14 cellular contexts compared by ENCODE assay signal in the genomic region with DNA sequence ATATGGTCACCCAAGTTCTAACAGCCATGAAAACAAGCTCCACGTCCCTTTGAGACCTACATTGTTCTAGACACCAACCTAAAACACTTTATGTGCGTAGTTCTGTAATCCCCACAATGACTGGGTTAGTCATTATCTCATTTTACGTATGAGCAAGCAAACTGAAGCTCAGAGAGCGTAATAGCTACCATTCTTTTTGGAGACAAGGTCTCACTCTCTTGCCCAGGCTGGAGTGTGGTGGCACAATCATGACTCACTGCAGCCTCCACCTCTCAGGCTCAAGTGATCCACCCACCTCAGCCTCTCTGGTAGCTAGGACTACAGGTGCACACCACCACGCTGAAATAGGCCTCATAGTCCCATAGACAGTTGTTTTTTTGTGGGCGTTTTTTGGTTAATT. TPM values are rescaled to one million over a fixed set of nuclear protein-coding genes. Genes with fewer than 3 reads are reported as not detected.
DNase-seq lines count a peak whose midpoint lies in the region; ATAC-seq and TF ChIP-seq lines count a peak whose summit lies in the region.
"Had no signal": no experiment of that assay in that cellular context is flagged by ENCODE, and none has a peak within 500 bp of the region (broad histone marks: within the 10 kb centered on the region; RNA-seq: fewer than 3 reads in every experiment).

No MANE protein-coding gene starts in this region.

- H3K36me3 ChIP-seq in endodermal cell (ENCODE audit: control insufficient read depth, insufficient read depth, low read length): peaks cover 42% of the 10 kb centered on the region
- H3K36me3 ChIP-seq: neural progenitor cell had no signal

- no peaks in the 10 kb centered on the region for H3K27me3 ChIP-seq in endodermal cell (ENCODE audit: control insufficient read depth, insufficient read depth, low read length, poor library complexity, severe bottlenecking)
- H3K27me3 ChIP-seq: hepatocyte, neural progenitor cell had no signal

- no peak overlapping the region for H3K4me3 Mint-ChIP-seq in activated T-helper 17 cell treated with anti-CD3 and anti-CD28 coated beads, Interleukin-2, amount 50 U/mL, for 72 hours
- H3K4me3 Mint-ChIP-seq in glutamatergic neuron (ENCODE audit: unreplicated experiment): no peak overlapping the region
- H3K4me3 Mint-ChIP-seq in endodermal cell: no peak overlapping the region

- DNase-seq in stimulated activated CD4-positive, alpha-beta T cell treated with anti-CD3 and anti-CD28 coated beads, Interleukin-12 subunit alpha, Interleukin-12 subunit beta, amount 100 ng/mL, for 48 hours (ENCODE audit: low read depth in 2 of 3, low spot score in 1 of 3): peak in 2 of 3 donors; percentile 9 to 21
- no peak for DNase-seq in stimulated activated CD4-positive, alpha-beta T cell treated with anti-CD3 and anti-CD28 coated beads, Interleukin-12 subunit alpha, Interleukin-12 subunit beta, amount 100 ng/mL, for 4 hours
- DNase-seq in glutamatergic neuron (no peak), endodermal cell (no peak)
- DNase-seq: GOT3 had no signal

- H3K27ac ChIP-seq in endodermal cell (ENCODE audit: low read depth, low read length): no peak overlapping the region
- H3K27ac ChIP-seq: hepatocyte had no signal

- H3K27ac Mint-ChIP-seq in activated T-helper 17 cell treated with anti-CD3 and anti-CD28 coated beads, Interleukin-2, amount 50 U/mL, for 72 hours: no peak overlapping the region
- H3K27ac Mint-ChIP-seq in glutamatergic neuron (ENCODE audit: unreplicated experiment): peak overlapping the region; percentile 96
- no peak overlapping the region for H3K27ac Mint-ChIP-seq in endodermal cell

- WGBS in endodermal cell (ENCODE audit: insufficient coverage in 1 of 2, insufficient read length in 1 of 2), 2 experiments: 93 to 94% methylated on average over 4 to 6 of the region's 6 CpGs

- no peaks in the 10 kb centered on the region for H3K4me1 ChIP-seq in endodermal cell (ENCODE audit: control insufficient read depth, insufficient read depth, low read length)
- H3K4me1 ChIP-seq: neural progenitor cell had no signal

- peaks cover 52% of the 10 kb centered on the region for H3K36me3 Mint-ChIP-seq in activated T-helper 17 cell treated with anti-CD3 and anti-CD28 coated beads, Interleukin-2, amount 50 U/mL, for 72 hours (ENCODE audit: low read depth)
- H3K36me3 Mint-ChIP-seq in glutamatergic neuron (ENCODE audit: unreplicated experiment) (peaks cover 3% of the 10 kb centered on the region), endodermal cell (ENCODE audit: low read depth) (peaks cover 38% of the 10 kb centered on the region)

- ATAC-seq in activated T-helper 17 cell treated with anti-CD3 and anti-CD28 coated beads, Interleukin-2, amount 50 U/mL, for 72 hours (replicated peaks): peak; percentile 88
- no peak for ATAC-seq in GM19351 (IDR thresholded peaks at IDR 0.05; ENCODE audit: unreplicated experiment)
- no peak for ATAC-seq in GM19463 (IDR thresholded peaks at IDR 0.05; ENCODE audit: unreplicated experiment)
- no peak for ATAC-seq in GM21528 (IDR thresholded peaks at IDR 0.05; ENCODE audit: low FRiP score, unreplicated experiment)

- no peaks in the 10 kb centered on the region for H3K9me3 Mint-ChIP-seq in activated T-helper 17 cell treated with anti-CD3 and anti-CD28 coated beads, Interleukin-2, amount 50 U/mL, for 72 hours
- H3K9me3 Mint-ChIP-seq in glutamatergic neuron (ENCODE audit: unreplicated experiment) (peaks cover 6% of the 10 kb centered on the region), endodermal cell (no peaks in the 10 kb centered on the region)
- H3K9me3 Mint-ChIP-seq: neural progenitor cell; T-helper 1 cell treated with Interleukin-12 subunit alpha and Interleukin-12 subunit beta and Interleukin-4 antibody, amounts not matched to agents 30 μg/mL and 1 μg/mL, for 36 hours had no signal

- no peaks in the 10 kb centered on the region for H3K9me3 ChIP-seq in endodermal cell (ENCODE audit: control insufficient read depth, low read length)

- no peak overlapping the region for H3K9ac ChIP-seq in endodermal cell (ENCODE audit: extremely low read depth, low read length, poor library complexity, severe bottlenecking)
- H3K9ac ChIP-seq: neural progenitor cell had no signal

- TF ChIP-seq CTCF in glutamatergic neuron (IDR thresholded peaks at IDR 0.05; ENCODE audit: partially characterized antibody, unreplicated experiment) (no peak), endodermal cell (conservative IDR thresholded peaks at IDR 0.05) (no peak)

- no peak overlapping the region for H3K4me3 ChIP-seq in endodermal cell (ENCODE audit: low read length)
- H3K4me3 ChIP-seq: hepatocyte, neural progenitor cell, skin epidermis had no signal

- H3K4me1 Mint-ChIP-seq in activated T-helper 17 cell treated with anti-CD3 and anti-CD28 coated beads, Interleukin-2, amount 50 U/mL, for 72 hours: peaks cover 21% of the 10 kb centered on the region
- H3K4me1 Mint-ChIP-seq in glutamatergic neuron (ENCODE audit: low read depth, unreplicated experiment) (peaks cover 29% of the 10 kb centered on the region), endodermal cell (no peaks in the 10 kb centered on the region)

- H3K27me3 Mint-ChIP-seq in activated T-helper 17 cell treated with anti-CD3 and anti-CD28 coated beads, Interleukin-2, amount 50 U/mL, for 72 hours: no peaks in the 10 kb centered on the region
- H3K27me3 Mint-ChIP-seq in glutamatergic neuron (ENCODE audit: unreplicated experiment): peaks cover 1% of the 10 kb centered on the region
- H3K27me3 Mint-ChIP-seq in endodermal cell (ENCODE audit: insufficient read depth): no peaks in the 10 kb centered on the region
- H3K27me3 Mint-ChIP-seq: brain had no signal

RNA-seq across cellular contexts. Expression of a gene that starts 10.5 kb away (rescaled TPM):
- total RNA-seq in activated T-helper 17 cell treated with anti-CD3 and anti-CD28 coated beads, Interleukin-2, amount 50 U/mL, for 72 hours: 10 to 100 TPM; 15.0 to 22.7 TPM
- total RNA-seq in glutamatergic neuron (ENCODE audit: unreplicated experiment) (63.2 TPM), endodermal cell (10 to 100 TPM; 22.7 to 24.5 TPM)
- polyA plus RNA-seq in endodermal cell (2013, experiment 1 of 2): 22.6 TPM
- 17.2 TPM for polyA plus RNA-seq in endodermal cell (2013, experiment 2 of 2)

RNA-seq across cellular contexts. Expression of a gene that starts 46.7 kb away (rescaled TPM):
- total RNA-seq in activated T-helper 17 cell treated with anti-CD3 and anti-CD28 coated beads, Interleukin-2, amount 50 U/mL, for 72 hours: 10 to 100 TPM; 55.1 to 68.0 TPM
- total RNA-seq in glutamatergic neuron (ENCODE audit: unreplicated experiment): 56.1 TPM
- total RNA-seq in endodermal cell: 100 to 1,000 TPM in 1 of 2 donors, 10 to 100 TPM in 1; 90.2 to 123 TPM
- 103 TPM for polyA plus RNA-seq in endodermal cell (2013, experiment 1 of 2)
- 113 TPM for polyA plus RNA-seq in endodermal cell (2013, experiment 2 of 2)

Comparison
In these comparisons a context has a peak if more than half of its experiments do, and no peak if none do; other contexts are left out.
1. DNase-seq: peak in stimulated activated CD4-positive, alpha-beta T cell treated with anti-CD3 and anti-CD28 coated beads, Interleukin-12 subunit alpha, Interleukin-12 subunit beta, amount 100 ng/mL, for 48 hours (2 of 3); none in stimulated activated CD4-positive, alpha-beta T cell treated with anti-CD3 and anti-CD28 coated beads, Interleukin-12 subunit alpha, Interleukin-12 subunit beta, amount 100 ng/mL, for 4 hours (single experiment), glutamatergic neuron (single experiment) and endodermal cell (single experiment).